In the genomic region with DNA sequence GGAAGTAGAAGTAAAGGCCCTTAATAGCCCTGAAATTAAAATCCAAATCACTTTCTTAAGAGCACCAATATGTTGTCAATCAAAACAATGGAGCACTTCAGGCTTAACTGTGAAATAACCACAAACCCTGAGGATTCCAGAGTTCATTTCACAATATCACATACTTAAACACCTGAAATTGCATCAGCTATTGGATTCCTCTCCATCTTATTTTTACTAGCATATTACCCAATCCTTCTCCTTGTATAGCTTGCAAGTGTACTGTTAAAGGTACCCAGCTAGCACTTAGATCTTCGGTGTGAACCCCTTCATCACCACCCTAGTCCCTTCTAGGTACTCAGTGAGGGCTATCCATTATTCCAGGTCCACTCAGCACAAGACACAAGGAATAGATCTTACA, we compare ENCODE assay signal across 1 cellular context.
A peak's percentile ranks its signal among the peaks of the same experiment; 100 is the strongest.
TF ChIP-seq lines count a peak whose summit lies in the region.

No MANE protein-coding gene starts in this region.

TF ChIP-seq in A549, 52 proteins besides CTCF, POLR2A, EP300 and RAD21 (continued from another document):
- TF ChIP-seq ELK1 (IDR thresholded peaks at IDR 0.05; ENCODE audit: low read depth, low read length), result no peak
- no peak for TF ChIP-seq HDAC2 (IDR thresholded peaks at IDR 0.05)
- TF ChIP-seq, protein P1, sequence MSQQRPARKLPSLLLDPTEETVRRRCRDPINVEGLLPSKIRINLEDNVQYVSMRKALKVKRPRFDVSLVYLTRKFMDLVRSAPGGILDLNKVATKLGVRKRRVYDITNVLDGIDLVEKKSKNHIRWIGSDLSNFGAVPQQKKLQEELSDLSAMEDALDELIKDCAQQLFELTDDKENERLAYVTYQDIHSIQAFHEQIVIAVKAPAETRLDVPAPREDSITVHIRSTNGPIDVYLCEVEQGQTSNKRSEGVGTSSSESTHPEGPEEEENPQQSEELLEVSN (IDR thresholded peaks at IDR 0.05; ENCODE audit: borderline replicate concordance, low read depth), result no peak
- no peak for TF ChIP-seq CBX8 (IDR thresholded peaks at IDR 0.05)
- no peak for TF ChIP-seq CBX2 (IDR thresholded peaks at IDR 0.05; ENCODE audit: borderline replicate concordance, low read depth)
- TF ChIP-seq SMC3 (IDR thresholded peaks at IDR 0.05), result 0 out of 3 replicates have a peak, but pooled peaks have one; percentile 17
- no peak for TF ChIP-seq EHMT2 (IDR thresholded peaks at IDR 0.05; ENCODE audit: low read depth)
- no peak for TF ChIP-seq HMGXB4 (CRISPR knock-in tag; IDR thresholded peaks at IDR 0.05; ENCODE audit: borderline replicate concordance)
- TF ChIP-seq ZNF302 (CRISPR knock-in tag; IDR thresholded peaks at IDR 0.05), result no peak
- TF ChIP-seq USF2 (IDR thresholded peaks at IDR 0.05), result no peak
- TF ChIP-seq NPAS2 (CRISPR knock-in tag; IDR thresholded peaks at IDR 0.05; ENCODE audit: borderline replicate concordance), result no peak
- no peak for TF ChIP-seq NR3C1 (IDR thresholded peaks at IDR 0.05)
- TF ChIP-seq CEBPB (IDR thresholded peaks at IDR 0.05), result peak; percentile 87 to 97
- no peak for TF ChIP-seq RFX5 (IDR thresholded peaks at IDR 0.05)
- TF ChIP-seq RCOR1 (IDR thresholded peaks at IDR 0.05; ENCODE audit: low read depth, low read length), result no peak
- no peak for TF ChIP-seq HOXA7 (CRISPR knock-in tag; IDR thresholded peaks at IDR 0.05)
